1 cellular context compared by ENCODE assay signal in genomic region chr6:135162678-135163439, GRCh38.
TF ChIP-seq lines count a peak whose summit lies in the region.

No MANE protein-coding gene starts in this region.

TF ChIP-seq in GM23338, 12 proteins besides CTCF, POLR2A, EP300 and RAD21 (continued from another document):
- TF ChIP-seq NANOG (IDR thresholded peaks at IDR 0.05; ENCODE audit: borderline replicate concordance) (no peak), CREB1 (CRISPR knock-in tag; IDR thresholded peaks at IDR 0.05; ENCODE audit: low read depth) (no peak), STAT1 (IDR thresholded peaks at IDR 0.05; ENCODE audit: unreplicated experiment) (no peak), REST (IDR thresholded peaks at IDR 0.05; ENCODE audit: unreplicated experiment) (no peak), ETS1 (IDR thresholded peaks at IDR 0.05) (no peak), ZNF331 (CRISPR knock-in tag; IDR thresholded peaks at IDR 0.05; ENCODE audit: low read depth) (no peak), JUNB (IDR thresholded peaks at IDR 0.05; ENCODE audit: unreplicated experiment) (no peak), POLR2AphosphoS5 (IDR thresholded peaks at IDR 0.05; ENCODE audit: low read depth) (no peak), EZH2phosphoT487 (IDR thresholded peaks at IDR 0.05; ENCODE audit: unreplicated experiment) (no peak)
